ENCODE assay signal across 12 cellular contexts in the genomic region with DNA sequence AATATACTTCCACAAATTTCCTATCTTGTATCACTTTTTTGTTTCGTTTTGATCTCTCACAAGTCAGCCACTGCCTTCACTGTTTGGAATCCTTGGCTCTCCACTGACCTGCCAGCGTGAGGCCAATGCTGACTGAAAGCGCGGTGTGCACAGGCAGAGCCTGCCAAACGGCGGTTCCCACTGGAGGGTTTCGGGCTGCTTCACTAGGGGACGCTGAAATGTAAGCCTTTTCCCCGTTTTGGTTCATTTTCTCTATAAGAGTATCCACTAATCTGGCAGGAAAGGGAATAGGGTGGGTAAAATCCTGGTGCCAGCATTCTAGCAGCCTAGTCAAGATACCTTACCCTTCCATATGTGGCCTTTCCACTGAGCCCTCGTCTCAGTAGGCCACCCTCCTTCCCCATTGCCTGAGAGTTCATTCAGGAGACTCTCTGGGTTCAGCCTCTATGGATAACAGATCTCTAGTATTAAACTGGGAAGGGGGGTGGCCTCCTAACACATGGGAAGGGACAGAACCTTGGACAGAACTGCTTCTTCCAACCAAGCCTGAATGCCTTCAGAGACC.
A peak's percentile ranks its signal among the peaks of the same experiment; 100 is the strongest.
DNase-seq lines count a peak whose midpoint lies in the region; ATAC-seq and TF ChIP-seq lines count a peak whose summit lies in the region.
"Had no signal": no experiment of that assay in that cellular context is flagged by ENCODE, and none has a peak within 500 bp of the region (broad histone marks: within the 10 kb centered on the region; RNA-seq: fewer than 3 reads in every experiment).

No MANE protein-coding gene starts in this region.

- H3K4me3 Mint-ChIP-seq in natural killer cell: no peak overlapping the region
- H3K4me3 Mint-ChIP-seq: nephron; stimulated activated naive CD8-positive, alpha-beta T cell treated with anti-CD3 and anti-CD28 coated beads, Interleukin-15, amount 100 ng/mL, for 72 hours had no signal

- no peaks in the 10 kb centered on the region for H3K27me3 Mint-ChIP-seq in natural killer cell (ENCODE audit: low read depth in 2 of 2)
- H3K27me3 Mint-ChIP-seq: stimulated activated naive CD8-positive, alpha-beta T cell treated with anti-CD3 and anti-CD28 coated beads, Interleukin-15, amount 100 ng/mL, for 72 hours had no signal

- no peak for TF ChIP-seq CTCF in natural killer cell (IDR thresholded peaks at IDR 0.05)

- peak overlapping the region; percentile 49 for H3K9ac ChIP-seq in endocrine pancreas (ENCODE audit: control insufficient read depth, insufficient read depth, low read length)

- intact Hi-C loops in natural killer cell (cut with micrococcal nuclease): no loop called here

- DNase-seq in Ammon's horn (ENCODE audit: low spot score): peak; percentile 47
- peak; percentile 43 for DNase-seq in NCI-H2107 (lab: John Stamatoyannopoulos, UW)
- DNase-seq in myocyte (ENCODE audit: low read depth): peak; percentile 2
- DNase-seq in activated CD4-positive, alpha-beta T cell treated with anti-CD3 and anti-CD28 coated beads for 48 hours: no peak
- DNase-seq in kidney glomerular epithelial cell (lab: John Stamatoyannopoulos, UW): no peak
- no peak for DNase-seq in stimulated activated CD4-positive, alpha-beta T cell treated with anti-CD3 and anti-CD28 coated beads, Interleukin-12 subunit alpha, Interleukin-12 subunit beta, amount 100 ng/mL, for 4 hours
- DNase-seq in natural killer cell: no peak
- DNase-seq: NCI-H1436 treated with DMSO at 0.1 percent for 48 hours; stimulated activated naive CD8-positive, alpha-beta T cell treated with anti-CD3 and anti-CD28 coated beads, Interleukin-15, amount 100 ng/mL, for 72 hours; T-helper 9 cell had no signal

- peak overlapping the region; percentile 76 for H3K4me3 ChIP-seq in endocrine pancreas (ENCODE audit: control insufficient read depth, insufficient read depth, low read length)

- no peaks in the 10 kb centered on the region for H3K9me3 ChIP-seq in endocrine pancreas (ENCODE audit: control insufficient read depth, low read length)

- no peaks in the 10 kb centered on the region for H3K36me3 Mint-ChIP-seq in natural killer cell

- ATAC-seq in natural killer cell: no peak
- ATAC-seq: stimulated activated naive CD8-positive, alpha-beta T cell treated with anti-CD3 and anti-CD28 coated beads, Interleukin-15, amount 100 ng/mL, for 72 hours had no signal

- no peaks in the 10 kb centered on the region for H3K9me3 Mint-ChIP-seq in natural killer cell
- H3K9me3 Mint-ChIP-seq: nephron; stimulated activated naive CD8-positive, alpha-beta T cell treated with anti-CD3 and anti-CD28 coated beads, Interleukin-15, amount 100 ng/mL, for 72 hours had no signal

- H3K27me3 ChIP-seq in endocrine pancreas (ENCODE audit: control insufficient read depth, insufficient read depth, low read length): no peaks in the 10 kb centered on the region

- H3K4me1 ChIP-seq in endocrine pancreas (ENCODE audit: control insufficient read depth, insufficient read depth, low read length): peaks cover 4% of the 10 kb centered on the region

- peaks cover 6 to 8% of the 10 kb centered on the region in 2 donors for H3K4me1 Mint-ChIP-seq in natural killer cell
- H3K4me1 Mint-ChIP-seq: stimulated activated naive CD8-positive, alpha-beta T cell treated with anti-CD3 and anti-CD28 coated beads, Interleukin-15, amount 100 ng/mL, for 72 hours had no signal

- H3K36me3 ChIP-seq in endocrine pancreas (ENCODE audit: control insufficient read depth, insufficient read depth, low read length): no peaks in the 10 kb centered on the region

- no peak overlapping the region for H3K27ac Mint-ChIP-seq in natural killer cell

Comparison
In these comparisons a context has a peak if more than half of its experiments do, and no peak if none do; other contexts are left out.
1. DNase-seq: peak in Ammon's horn (single experiment), NCI-H2107 (single experiment) and myocyte (single experiment); none in activated CD4-positive, alpha-beta T cell treated with anti-CD3 and anti-CD28 coated beads for 48 hours (single experiment), kidney glomerular epithelial cell (single experiment), stimulated activated CD4-positive, alpha-beta T cell treated with anti-CD3 and anti-CD28 coated beads, Interleukin-12 subunit alpha, Interleukin-12 subunit beta, amount 100 ng/mL, for 4 hours (single experiment) and natural killer cell (single experiment).